ENCODE assay signal across 9 cellular contexts in the genomic region with DNA sequence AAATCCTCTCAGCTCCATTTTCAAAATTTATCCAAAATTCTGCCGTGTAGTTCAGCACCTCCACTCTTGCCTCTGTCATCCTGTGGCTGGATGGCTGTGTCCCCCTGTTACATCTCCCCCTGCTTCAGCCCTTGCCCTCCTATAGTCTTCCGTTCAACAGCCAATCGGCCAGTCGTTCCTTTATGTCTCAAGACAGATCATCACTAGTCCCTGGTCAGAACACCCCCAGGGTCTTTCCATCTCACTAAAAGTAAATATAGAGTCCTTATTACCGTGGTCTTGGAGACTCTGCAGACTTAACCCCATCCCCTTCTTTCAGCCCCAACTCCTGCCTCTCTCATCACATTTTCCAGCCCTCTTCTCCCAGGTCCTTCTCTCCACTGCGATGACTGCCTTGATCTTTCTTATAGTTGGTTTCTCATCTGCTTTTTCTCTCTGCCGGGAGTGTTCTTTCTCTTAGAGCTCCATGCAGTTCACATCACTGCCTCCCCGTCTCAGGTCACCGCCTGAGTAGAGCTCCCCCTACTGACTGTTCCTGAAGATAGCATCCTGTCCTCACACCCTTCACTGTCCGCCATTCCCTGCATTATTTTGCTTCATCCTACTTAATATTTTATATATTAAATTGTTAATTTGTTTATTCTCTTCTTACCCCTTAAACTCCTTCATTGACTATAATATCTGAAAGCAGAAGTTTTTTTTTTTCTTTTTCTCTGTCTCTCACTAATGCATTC.
DNase-seq lines count a peak whose midpoint lies in the region; ATAC-seq lines count a peak whose summit lies in the region.
"Had no signal": no experiment of that assay in that cellular context is flagged by ENCODE, and none has a peak within 500 bp of the region (broad histone marks: within the 10 kb centered on the region; RNA-seq: fewer than 3 reads in every experiment).

No MANE protein-coding gene starts in this region.

- in situ Hi-C loops in T47D (cut with HindIII; ENCODE audit: low pct_unique_long_range_greater_than_20kb, low sequenced_read_pairs) = no loop called here

- DNase-seq in AML-193 (lab: John Stamatoyannopoulos, UW) (peak; percentile 4 to 10), NCI-H1048 (lab: John Stamatoyannopoulos, UW) (peak; percentile 1), T47D (ENCODE audit: low read depth in 1 of 2, low spot score in 1 of 2) (peak; percentile 12 to 53), myocyte (ENCODE audit: low read depth) (peak; percentile 48), activated T-cell treated with anti-CD3 and anti-CD28 coated beads for 4 hours (no peak), putamen (ENCODE audit: low spot score) (no peak)
- DNase-seq: naive B cell had no signal

- ATAC-seq in GM18519 (IDR thresholded peaks at IDR 0.05; ENCODE audit: low FRiP score, unreplicated experiment) = peak; percentile 71
- peak; percentile 90 for ATAC-seq in HG02759 (IDR thresholded peaks at IDR 0.05; ENCODE audit: unreplicated experiment)

Comparison
In these comparisons a context has a peak if more than half of its experiments do, and no peak if none do; other contexts are left out.
1. DNase-seq: peak in AML-193 (2 of 2), NCI-H1048 (single experiment), T47D (2 of 2) and myocyte (single experiment); none in activated T-cell treated with anti-CD3 and anti-CD28 coated beads for 4 hours (single experiment) and putamen (single experiment).